In genomic region chr9:111983484-111983908, GRCh38 we compare ENCODE assay signal across 8 cellular contexts.
DNase-seq lines count a peak whose midpoint lies in the region; ATAC-seq and TF ChIP-seq lines count a peak whose summit lies in the region.

No MANE protein-coding gene starts in this region.

- intact Hi-C loops in adrenal gland (cut with DNase I) = no loop called here

- H3K9me3 Mint-ChIP-seq in natural killer cell treated with Interleukin-12 subunit alpha and Interleukin-12 subunit beta and Interleukin-15 and Interleukin-18, amount 100 ng/mL, for 72 hours = no peaks in the 10 kb centered on the region

- peak; percentile 36 for TF ChIP-seq POLR2A in GM18951 (IDR thresholded peaks at IDR 0.05; ENCODE audit: extremely low read depth, insufficient read depth, insufficient read length)
- TF ChIP-seq POLR2A in adrenal gland (IDR thresholded peaks at IDR 0.05) = no peak

- peaks cover 0 to 9% of the 10 kb centered on the region in 2 donors for H3K27me3 Mint-ChIP-seq in natural killer cell treated with Interleukin-12 subunit alpha and Interleukin-12 subunit beta and Interleukin-15 and Interleukin-18, amount 100 ng/mL, for 72 hours

- H3K27ac ChIP-seq in KOPT-K1 (ENCODE audit: low read depth, low read length, poor library complexity, severe bottlenecking) (peak overlapping the region; percentile 6), adrenal gland (no peak overlapping the region)

- no peak overlapping the region for H3K4me3 ChIP-seq in adrenal gland

- ATAC-seq in HG02588 (IDR thresholded peaks at IDR 0.05; ENCODE audit: unreplicated experiment) = peak; percentile 79
- peak; percentile 45 to 52 for ATAC-seq in natural killer cell treated with Interleukin-12 subunit alpha and Interleukin-12 subunit beta and Interleukin-15 and Interleukin-18, amount 100 ng/mL, for 72 hours

- no peaks in the 10 kb centered on the region for H3K36me3 ChIP-seq in KOPT-K1 (ENCODE audit: insufficient read depth, low read length)
- H3K36me3 ChIP-seq in adrenal gland (replicated peaks in 1 of 2) = no peaks in the 10 kb centered on the region

- WGBS in adrenal gland, 4 donors = 68 to 85% (median 79%) methylated on average over 2 of the region's 2 CpGs

- no peaks in the 10 kb centered on the region for H3K4me1 ChIP-seq in adrenal gland (replicated peaks in 1 of 2)

- in situ Hi-C loops in GM18951 (cut with MboI; ENCODE audit: low sequenced_read_pairs, unreplicated experiment) = no loop called here

- H3K9me3 ChIP-seq in KOPT-K1 (ENCODE audit: insufficient read depth, low read length, poor library complexity, severe bottlenecking) = no peaks in the 10 kb centered on the region
- H3K9me3 ChIP-seq in adrenal gland (replicated peaks in 1 of 3) = no peaks in the 10 kb centered on the region

- DNase-seq in natural killer cell treated with Interleukin-12 subunit alpha and Interleukin-12 subunit beta and Interleukin-15 and Interleukin-18, amount 100 ng/mL, for 72 hours (ENCODE audit: low spot score) = no peak
- DNase-seq in islet precursor cell (no peak), NCI-H446 treated with DMSO at 0.1 percent for 48 hours (lab: John Stamatoyannopoulos, UW) (no peak), adrenal gland (no peak)
- no peak for DNase-seq in stimulated activated CD4-positive, alpha-beta T cell treated with anti-CD3 and anti-CD28 coated beads, Interleukin-2, amount 100 ng/mL, for 24 hours

- no peaks in the 10 kb centered on the region for H3K27me3 ChIP-seq in adrenal gland

- no peak overlapping the region for H3K27ac Mint-ChIP-seq in natural killer cell treated with Interleukin-12 subunit alpha and Interleukin-12 subunit beta and Interleukin-15 and Interleukin-18, amount 100 ng/mL, for 72 hours

- H3K4me3 Mint-ChIP-seq in natural killer cell treated with Interleukin-12 subunit alpha and Interleukin-12 subunit beta and Interleukin-15 and Interleukin-18, amount 100 ng/mL, for 72 hours = peak overlapping the region; percentile 8

- no peak for TF ChIP-seq CTCF in adrenal gland (IDR thresholded peaks at IDR 0.05)

- H3K36me3 Mint-ChIP-seq in natural killer cell treated with Interleukin-12 subunit alpha and Interleukin-12 subunit beta and Interleukin-15 and Interleukin-18, amount 100 ng/mL, for 72 hours = no peaks in the 10 kb centered on the region

- H3K4me1 Mint-ChIP-seq in natural killer cell treated with Interleukin-12 subunit alpha and Interleukin-12 subunit beta and Interleukin-15 and Interleukin-18, amount 100 ng/mL, for 72 hours (ENCODE audit: low read depth in 2 of 2) = peaks cover 20 to 24% of the 10 kb centered on the region in 2 donors
